Comparison of ENCODE assay signal across 8 cellular contexts in the genomic region with DNA sequence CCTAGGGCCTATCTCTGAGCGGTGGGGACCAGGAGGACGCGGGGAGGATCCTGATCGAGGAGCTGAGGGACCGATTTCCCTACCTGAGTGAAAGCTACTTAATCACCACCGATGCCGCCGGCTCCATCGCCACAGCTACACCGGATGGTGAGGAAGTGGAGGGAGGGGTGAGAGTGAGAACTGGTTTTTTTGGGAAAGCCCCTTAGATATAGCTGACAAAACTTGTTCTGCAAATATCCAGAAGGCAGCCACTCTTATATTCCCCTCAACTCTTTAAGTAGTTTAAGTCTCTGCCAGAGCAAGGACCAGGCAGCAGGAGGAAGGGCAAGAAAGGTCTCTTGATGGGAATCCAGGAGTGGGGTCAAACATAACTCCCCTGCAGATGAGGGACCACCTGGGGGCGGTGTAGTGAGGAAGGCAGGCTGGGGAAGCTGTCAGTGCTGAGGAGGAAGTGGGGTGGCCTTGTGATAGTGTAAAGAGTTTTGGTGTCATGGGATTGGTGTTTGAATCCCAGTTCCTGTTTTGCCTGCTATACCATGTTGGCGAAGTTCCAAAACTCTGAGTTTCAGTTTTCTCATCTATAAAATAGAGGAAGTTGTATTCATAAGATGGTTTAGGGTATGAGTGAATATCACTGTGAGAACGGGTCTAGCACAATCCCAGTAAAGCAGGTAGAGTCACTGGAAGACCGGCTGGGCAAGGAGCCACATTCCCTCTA. TPM values are rescaled to one million over a fixed set of nuclear protein-coding genes. Genes with fewer than 3 reads are reported as not detected.
A peak's percentile ranks its signal among the peaks of the same experiment; 100 is the strongest.
DNase-seq lines count a peak whose midpoint lies in the region; ATAC-seq, FAIRE-seq and TF ChIP-seq lines count a peak whose summit lies in the region.

No MANE protein-coding gene starts in this region.

- peaks cover 46% of the 10 kb centered on the region for H3K4me1 Mint-ChIP-seq in T-helper 2 cell treated with Interferon-gamma antibody and Interleukin-4, amounts not matched to agents 5 μg/mL and 100 μg/mL, for 36 hours (ENCODE audit: low read depth)

- H3K27me3 ChIP-seq in bronchial epithelial cell (ENCODE audit: control insufficient read depth, insufficient read depth, low read length) (no peaks in the 10 kb centered on the region), gastrocnemius medialis (no peaks in the 10 kb centered on the region), ovary (no peaks in the 10 kb centered on the region)

- no peaks in the 10 kb centered on the region for H3K9me3 ChIP-seq in gastrocnemius medialis
- no peaks in the 10 kb centered on the region for H3K9me3 ChIP-seq in ovary

- 84 to 87% (median 84%) methylated on average over 14 of the region's 14 CpGs for WGBS in ovary, 3 donors

- TF ChIP-seq CTCF in bronchial epithelial cell (IDR thresholded peaks at IDR 0.05; ENCODE audit: insufficient read depth, low read length, severe bottlenecking) (no peak), gastrocnemius medialis (IDR thresholded peaks at IDR 0.05 in 4 of 5, conservative IDR thresholded peaks at IDR 0.05 in 1 of 5) (no peak), ovary (IDR thresholded peaks at IDR 0.05) (no peak)

- peaks cover 25 to 26% of the 10 kb centered on the region in 2 donors for H3K4me1 ChIP-seq in gastrocnemius medialis
- no peaks in the 10 kb centered on the region for H3K4me1 ChIP-seq in ovary (ENCODE audit: insufficient read depth)

- DNase-seq in T-helper 2 cell treated with Interferon-gamma antibody and Interleukin-4, amounts not matched to agents 5 μg/mL and 100 μg/mL, for 36 hours (ENCODE audit: low spot score), result peak; percentile 56
- peak; percentile 76 for DNase-seq in bronchial epithelial cell (ENCODE audit: low read depth)
- DNase-seq in gastrocnemius medialis, result peak; percentile 7 to 31
- no peak for DNase-seq in NCI-H524 treated with DMSO at 0.1 percent for 48 hours (lab: John Stamatoyannopoulos, UW)
- DNase-seq in ovary, result no peak
- DNase-seq in NCI-H446 treated with DMSO at 0.1 percent for 48 hours (lab: John Stamatoyannopoulos, UW), result no peak

- no peaks in the 10 kb centered on the region for H3K27me3 Mint-ChIP-seq in T-helper 2 cell treated with Interferon-gamma antibody and Interleukin-4, amounts not matched to agents 5 μg/mL and 100 μg/mL, for 36 hours (ENCODE audit: low read depth)

- H3K36me3 ChIP-seq in bronchial epithelial cell (ENCODE audit: control insufficient read depth, insufficient read depth, low read length) (peaks cover 20% of the 10 kb centered on the region), gastrocnemius medialis (peaks cover 0 to 42% of the 10 kb centered on the region in 2 donors), ovary (no peaks in the 10 kb centered on the region)

- TF ChIP-seq POLR2A in gastrocnemius medialis (IDR thresholded peaks at IDR 0.05) (no peak), ovary (IDR thresholded peaks at IDR 0.05) (no peak)

- H3K27ac Mint-ChIP-seq in T-helper 2 cell treated with Interferon-gamma antibody and Interleukin-4, amounts not matched to agents 5 μg/mL and 100 μg/mL, for 36 hours, result peak overlapping the region; percentile 76

- intact Hi-C loops in gastrocnemius medialis (cut with DNase I; ENCODE audit: low total_unique reads), result no loop called here
- intact Hi-C loops in ovary (cut with DNase I), result no loop called here

- ATAC-seq in GM18909 (IDR thresholded peaks at IDR 0.05; ENCODE audit: poor library complexity, unreplicated experiment) (peak; percentile 49), HG03097 (IDR thresholded peaks at IDR 0.05; ENCODE audit: low FRiP score, unreplicated experiment) (peak; percentile 36), gastrocnemius medialis (no peak)

- no peaks in the 10 kb centered on the region for H3K9me3 Mint-ChIP-seq in T-helper 2 cell treated with Interferon-gamma antibody and Interleukin-4, amounts not matched to agents 5 μg/mL and 100 μg/mL, for 36 hours

- H3K4me3 ChIP-seq in bronchial epithelial cell (ENCODE audit: low read depth, low read length) (no peak overlapping the region), gastrocnemius medialis (no peak overlapping the region), ovary (no peak overlapping the region)

- H3K36me3 Mint-ChIP-seq in T-helper 2 cell treated with Interferon-gamma antibody and Interleukin-4, amounts not matched to agents 5 μg/mL and 100 μg/mL, for 36 hours (ENCODE audit: low read depth), result peaks cover 40% of the 10 kb centered on the region

- peak overlapping the region; percentile 76 for H3K4me3 Mint-ChIP-seq in T-helper 2 cell treated with Interferon-gamma antibody and Interleukin-4, amounts not matched to agents 5 μg/mL and 100 μg/mL, for 36 hours

- no peak for FAIRE-seq in bronchial epithelial cell (lab: Jason Lieb, UNC)

- H3K27ac ChIP-seq in gastrocnemius medialis (no peak overlapping the region), ovary (no peak overlapping the region)

- no peak for TF ChIP-seq EP300 in ovary (IDR thresholded peaks at IDR 0.05)

- in situ Hi-C loops in gastrocnemius medialis (cut with MboI; ENCODE audit: low sequenced_read_pairs in 4 of 4), result no loop called here

RNA-seq across cellular contexts. Expression of a gene that starts 3.4 kb away (rescaled TPM):
- 31.3 and 75.0 TPM in 2 replicates for total RNA-seq in bronchial epithelial cell
- 10 to 100 TPM; 24.2 to 43.5 (median 41.2) TPM for total RNA-seq in gastrocnemius medialis
- 10 to 100 TPM; 58.9 to 94.6 (median 81.1) TPM for total RNA-seq in ovary
- polyA plus RNA-seq in ovary, result 10 to 100 TPM; 57.7 to 78.5 TPM

RNA-seq across cellular contexts. Expression of a gene that starts 58.2 kb away (rescaled TPM):
- total RNA-seq in bronchial epithelial cell (6.1 and 12.8 TPM in 2 replicates), gastrocnemius medialis (10 to 100 TPM in 3 of 4 donors, 1 to 10 TPM in 1; 10.0 to 20.2 (median 13.1) TPM), ovary (10 to 100 TPM; 10.7 to 22.0 (median 17.3) TPM)
- 10 to 100 TPM; 17.6 to 22.3 TPM for polyA plus RNA-seq in ovary

RNA-seq across cellular contexts. Expression of a gene that starts 58.6 kb away (rescaled TPM):
- total RNA-seq in bronchial epithelial cell, result 11.4 and 12.1 TPM in 2 replicates
- 10 to 100 TPM; 27.8 to 49.1 (median 32.8) TPM for total RNA-seq in gastrocnemius medialis
- 10 to 100 TPM; 19.9 to 38.8 (median 28.9) TPM for total RNA-seq in ovary
- polyA plus RNA-seq in ovary, result 10 to 100 TPM; 22.9 to 30.8 TPM

Comparison
In these comparisons a context has a peak if more than half of its experiments do, and no peak if none do; other contexts are left out.
1. ATAC-seq: peak in GM18909 (single experiment) and HG03097 (single experiment); none in gastrocnemius medialis (0 of 2).
2. DNase-seq: peak in T-helper 2 cell treated with Interferon-gamma antibody and Interleukin-4, amounts not matched to agents 5 μg/mL and 100 μg/mL, for 36 hours (single experiment), bronchial epithelial cell (single experiment) and gastrocnemius medialis (2 of 2); none in NCI-H524 treated with DMSO at 0.1 percent for 48 hours (single experiment), ovary (0 of 5) and NCI-H446 treated with DMSO at 0.1 percent for 48 hours (single experiment).